Comparison of ENCODE assay signal across 1 cellular context in the genomic region with DNA sequence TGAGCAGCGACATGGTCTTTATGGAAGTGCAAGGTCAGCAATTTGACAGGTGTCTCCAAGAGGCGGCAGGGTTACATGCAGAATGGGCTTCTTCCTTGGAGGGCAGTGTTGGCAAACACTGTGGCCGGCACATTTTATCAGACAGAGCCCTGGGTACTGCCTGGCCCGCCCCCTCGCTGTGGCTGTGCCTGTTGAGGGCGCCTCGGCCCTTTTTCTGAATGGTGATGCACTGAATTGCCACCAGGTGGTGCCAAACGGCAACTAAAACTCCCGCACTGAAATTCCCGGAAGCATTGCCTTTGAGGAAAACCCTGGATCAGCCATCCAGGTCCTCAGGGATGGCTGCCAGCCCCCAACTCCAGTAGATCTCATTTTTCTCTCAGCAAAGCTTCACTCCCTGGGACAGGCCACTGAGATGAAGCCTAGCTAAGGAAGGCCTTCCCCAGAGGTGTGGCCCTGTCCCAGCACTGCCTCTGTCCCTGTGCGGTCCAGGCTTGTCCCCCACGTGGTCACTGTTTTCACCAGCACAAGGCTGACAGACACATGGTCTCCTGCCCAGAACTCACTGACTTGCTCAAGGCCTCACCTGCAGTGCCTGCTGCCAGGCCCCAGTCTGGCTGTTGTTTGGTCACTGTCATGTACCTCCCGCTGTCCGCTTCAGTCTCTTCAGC.
TF ChIP-seq lines count a peak whose summit lies in the region.

No MANE protein-coding gene starts in this region.

TF ChIP-seq in HEK293, 187 proteins besides CTCF, POLR2A, EP300 and RAD21 (continued from another document and continues in another):
- no peak for TF ChIP-seq TSHZ1 (tag by site-specific recombination; IDR thresholded peaks at IDR 0.05; ENCODE audit: borderline replicate concordance)
- TF ChIP-seq BCL6B (tag by site-specific recombination; IDR thresholded peaks at IDR 0.05): no peak
- TF ChIP-seq PRDM10 (tag by site-specific recombination; IDR thresholded peaks at IDR 0.05): no peak
- no peak for TF ChIP-seq ZNF214 (tag by site-specific recombination; IDR thresholded peaks at IDR 0.05; ENCODE audit: borderline replicate concordance)
- peak; percentile 75; the same call in 1 of the 2 replicates for TF ChIP-seq SCRT1 (tag by site-specific recombination; IDR thresholded peaks at IDR 0.05; ENCODE audit: borderline replicate concordance)
- TF ChIP-seq, protein P1, sequence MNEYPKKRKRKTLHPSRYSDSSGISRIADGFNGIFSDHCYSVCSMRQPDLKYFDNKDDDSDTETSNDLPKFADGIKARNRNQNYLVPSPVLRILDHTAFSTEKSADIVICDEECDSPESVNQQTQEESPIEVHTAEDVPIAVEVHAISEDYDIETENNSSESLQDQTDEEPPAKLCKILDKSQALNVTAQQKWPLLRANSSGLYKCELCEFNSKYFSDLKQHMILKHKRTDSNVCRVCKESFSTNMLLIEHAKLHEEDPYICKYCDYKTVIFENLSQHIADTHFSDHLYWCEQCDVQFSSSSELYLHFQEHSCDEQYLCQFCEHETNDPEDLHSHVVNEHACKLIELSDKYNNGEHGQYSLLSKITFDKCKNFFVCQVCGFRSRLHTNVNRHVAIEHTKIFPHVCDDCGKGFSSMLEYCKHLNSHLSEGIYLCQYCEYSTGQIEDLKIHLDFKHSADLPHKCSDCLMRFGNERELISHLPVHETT (tag by site-specific recombination; IDR thresholded peaks at IDR 0.05): no peak
- no peak for TF ChIP-seq MEIS1 (CRISPR knock-in tag; IDR thresholded peaks at IDR 0.05; ENCODE audit: borderline replicate concordance)
- no peak for TF ChIP-seq ZNF140 (tag by site-specific recombination; IDR thresholded peaks at IDR 0.05)
- 0 out of 2 replicates have a peak, but pooled peaks have one; percentile 18 for TF ChIP-seq ZFHX2 (tag by site-specific recombination; conservative IDR thresholded peaks at IDR 0.05)
- no peak for TF ChIP-seq ZNF169 (tag by site-specific recombination; IDR thresholded peaks at IDR 0.05)
- TF ChIP-seq ZNF555 (tag by site-specific recombination; conservative IDR thresholded peaks at IDR 0.05): no peak
- no peak for TF ChIP-seq PRDM2 (tag by site-specific recombination; IDR thresholded peaks at IDR 0.05; ENCODE audit: borderline replicate concordance)
- TF ChIP-seq ZSCAN30 (tag by site-specific recombination; IDR thresholded peaks at IDR 0.05): 0 out of 2 replicates have a peak, but pooled peaks have one; percentile 54
- TF ChIP-seq ZNF544 (tag by site-specific recombination; IDR thresholded peaks at IDR 0.05): no peak
- TF ChIP-seq, protein P2, sequence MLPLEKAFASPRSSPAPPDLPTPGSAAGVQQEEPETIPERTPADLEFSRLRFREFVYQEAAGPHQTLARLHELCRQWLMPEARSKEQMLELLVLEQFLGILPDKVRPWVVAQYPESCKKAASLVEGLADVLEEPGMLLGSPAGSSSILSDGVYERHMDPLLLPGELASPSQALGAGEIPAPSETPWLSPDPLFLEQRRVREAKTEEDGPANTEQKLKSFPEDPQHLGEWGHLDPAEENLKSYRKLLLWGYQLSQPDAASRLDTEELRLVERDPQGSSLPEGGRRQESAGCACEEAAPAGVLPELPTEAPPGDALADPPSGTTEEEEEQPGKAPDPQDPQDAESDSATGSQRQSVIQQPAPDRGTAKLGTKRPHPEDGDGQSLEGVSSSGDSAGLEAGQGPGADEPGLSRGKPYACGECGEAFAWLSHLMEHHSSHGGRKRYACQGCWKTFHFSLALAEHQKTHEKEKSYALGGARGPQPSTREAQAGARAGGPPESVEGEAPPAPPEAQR (tag by site-specific recombination; IDR thresholded peaks at IDR 0.05): no peak
- no peak for TF ChIP-seq ZNF416 (tag by site-specific recombination; IDR thresholded peaks at IDR 0.05)
- no peak for TF ChIP-seq ZNF664 (tag by site-specific recombination; IDR thresholded peaks at IDR 0.05)
- no peak for TF ChIP-seq ZNF843 (tag by site-specific recombination; IDR thresholded peaks at IDR 0.05)
- TF ChIP-seq ZBTB49 (tag by site-specific recombination; IDR thresholded peaks at IDR 0.05; ENCODE audit: low read depth): no peak
- TF ChIP-seq, protein P3, sequence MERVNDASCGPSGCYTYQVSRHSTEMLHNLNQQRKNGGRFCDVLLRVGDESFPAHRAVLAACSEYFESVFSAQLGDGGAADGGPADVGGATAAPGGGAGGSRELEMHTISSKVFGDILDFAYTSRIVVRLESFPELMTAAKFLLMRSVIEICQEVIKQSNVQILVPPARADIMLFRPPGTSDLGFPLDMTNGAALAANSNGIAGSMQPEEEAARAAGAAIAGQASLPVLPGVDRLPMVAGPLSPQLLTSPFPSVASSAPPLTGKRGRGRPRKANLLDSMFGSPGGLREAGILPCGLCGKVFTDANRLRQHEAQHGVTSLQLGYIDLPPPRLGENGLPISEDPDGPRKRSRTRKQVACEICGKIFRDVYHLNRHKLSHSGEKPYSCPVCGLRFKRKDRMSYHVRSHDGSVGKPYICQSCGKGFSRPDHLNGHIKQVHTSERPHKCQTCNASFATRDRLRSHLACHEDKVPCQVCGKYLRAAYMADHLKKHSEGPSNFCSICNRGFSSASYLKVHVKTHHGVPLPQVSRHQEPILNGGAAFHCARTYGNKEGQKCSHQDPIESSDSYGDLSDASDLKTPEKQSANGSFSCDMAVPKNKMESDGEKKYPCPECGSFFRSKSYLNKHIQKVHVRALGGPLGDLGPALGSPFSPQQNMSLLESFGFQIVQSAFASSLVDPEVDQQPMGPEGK (tag by site-specific recombination; IDR thresholded peaks at IDR 0.05): no peak
- TF ChIP-seq ZFP69B (tag by site-specific recombination; IDR thresholded peaks at IDR 0.05): no peak
- peak; percentile 64 for TF ChIP-seq ZBTB8A (tag by site-specific recombination; IDR thresholded peaks at IDR 0.05)
- no peak for TF ChIP-seq ZBTB1 (tag by site-specific recombination; IDR thresholded peaks at IDR 0.05)
- TF ChIP-seq ZNF624 (tag by site-specific recombination; IDR thresholded peaks at IDR 0.05): no peak
- TF ChIP-seq ZNF660 (tag by site-specific recombination; IDR thresholded peaks at IDR 0.05): peak; percentile 36; the same call in 1 of the 2 replicates
